Comparison of ENCODE assay signal across 11 cellular contexts in genomic region chr5:5957737-5958136, GRCh38.
"Had no signal": no experiment of that assay in that cellular context is flagged by ENCODE, and none has a peak within 500 bp of the region (broad histone marks: within the 10 kb centered on the region; RNA-seq: fewer than 3 reads in every experiment).

No MANE protein-coding gene starts in this region.

- H3K27ac ChIP-seq: GM23248 had no signal

- H3K4me1 ChIP-seq: HAP-1 had no signal

- FAIRE-seq: H1, H54 had no signal

- DNase-seq: GM23248, GOT3, H7, H9, HCEC 1CT, HFFc6 had no signal

- H3K4me2 ChIP-seq: GM23338 had no signal

- H3K9ac ChIP-seq: GM23248 had no signal

- H3K4me3 ChIP-seq: GM23248, GM23338, HAP-1 had no signal

- ATAC-seq: GM23338, HCT116 had no signal

- H2AFZ ChIP-seq: GM23248, GM23338 had no signal

- H3K36me3 ChIP-seq: HAP-1 had no signal
